In genomic region chr6:136129365-136129764, GRCh38 we compare ENCODE assay signal across 26 cellular contexts.
A peak's percentile ranks its signal among the peaks of the same experiment; 100 is the strongest.
DNase-seq lines count a peak whose midpoint lies in the region; ATAC-seq, FAIRE-seq and TF ChIP-seq lines count a peak whose summit lies in the region.
"Had no signal": no experiment of that assay in that cellular context is flagged by ENCODE, and none has a peak within 500 bp of the region (broad histone marks: within the 10 kb centered on the region; RNA-seq: fewer than 3 reads in every experiment).

No MANE protein-coding gene starts in this region.

- TF ChIP-seq POLR2A in A549 (IDR thresholded peaks at IDR 0.05; ENCODE audit: low read length) (no peak), gastroesophageal sphincter (IDR thresholded peaks at IDR 0.05) (no peak)

- ATAC-seq in A549 (no peak), esophagus mucosa (peak; percentile 13), left lobe of liver (peak; percentile 64), HG03457 (IDR thresholded peaks at IDR 0.05; ENCODE audit: unreplicated experiment) (no peak), gastroesophageal sphincter (no peak), HG03342 (IDR thresholded peaks at IDR 0.05; ENCODE audit: unreplicated experiment) (no peak)
- ATAC-seq: CD8-positive, alpha-beta T cell; WTC11 had no signal

- peak overlapping the region; percentile 23; the same call in 1 of the 3 replicates for H3K4me2 ChIP-seq in A549
- H3K4me2 ChIP-seq: SK-N-SH had no signal

- H3K36me3 ChIP-seq in gastroesophageal sphincter = no peaks in the 10 kb centered on the region
- H3K36me3 ChIP-seq: adrenal gland, colonic mucosa, spleen, tibial nerve had no signal

- DNase-seq in A549 (ENCODE audit: low read depth in 1 of 2, low spot score in 1 of 2) (no peak), NCI-H460 (ENCODE audit: extremely low read depth, low read depth) (peak; percentile 62), left lobe of liver (ENCODE audit: low spot score) (no peak), NCI-H1436 (lab: John Stamatoyannopoulos, UW) (no peak)
- DNase-seq: activated naive CD4-positive, alpha-beta T cell treated with anti-CD3 and anti-CD28 coated beads for 36 hours; CD8-positive, alpha-beta T cell; colonic mucosa; DMS 273 treated with DMSO at 0.1 percent for 48 hours; effector memory CD4-positive, alpha-beta T cell; foreskin fibroblast; naive B cell; NCI-H2029 treated with DMSO at 0.1 percent for 48 hours; NCI-H226; NCI-H774; nucleus accumbens; SK-N-SH; spleen had no signal

- CTCF ChIA-PET in A549 (lab: Yijun Ruan, JAX) = no interaction called here

- H3K27ac ChIP-seq in A549 = peak overlapping the region in 1 of 2 experiments; percentile 43; a peak in 3 of 6 replicates
- H3K27ac ChIP-seq in gastroesophageal sphincter = no peak overlapping the region
- H3K27ac ChIP-seq: colonic mucosa, RWPE1, spleen, tibial nerve had no signal

- H3K4me1 ChIP-seq in A549 (peaks cover 23% of the 10 kb centered on the region), gastroesophageal sphincter (peaks cover 0 to 14% (median 3%) of the 10 kb centered on the region in 3 donors)
- H3K4me1 ChIP-seq: colonic mucosa, spleen had no signal

- POLR2A ChIA-PET in A549 (lab: Yijun Ruan, JAX) = no interaction called here

- 7% methylated on average over 3 of the region's 3 CpGs for WGBS in A549 (ENCODE audit: missing lambda C conversion rate)
- WGBS in gastroesophageal sphincter (ENCODE audit: low coverage in 1 of 2), 2 donors = 69 to 90% methylated on average over 2 of the region's 3 CpGs

- TF ChIP-seq EP300 in A549 (IDR thresholded peaks at IDR 0.05) (no peak), gastroesophageal sphincter (IDR thresholded peaks at IDR 0.05) (no peak)

- TF ChIP-seq RAD21 in A549 (conservative IDR thresholded peaks at IDR 0.05 in 1 of 2, IDR thresholded peaks at IDR 0.05 in 1 of 2) = no peak

- H3K9me3 ChIP-seq in A549 = no peaks in the 10 kb centered on the region
- no peaks in the 10 kb centered on the region for H3K9me3 ChIP-seq in gastroesophageal sphincter
- H3K9me3 ChIP-seq: adrenal gland, colonic mucosa, SK-N-SH, tibial nerve had no signal

- H3K4me3 ChIP-seq in A549 (no peak overlapping the region), gastroesophageal sphincter (no peak overlapping the region)
- H3K4me3 ChIP-seq: adrenal gland, colonic mucosa, spleen, tibial nerve had no signal

- FAIRE-seq in A549 (lab: Jason Lieb, UNC) = no peak
- FAIRE-seq: H54 had no signal

- no peak for TF ChIP-seq CTCF in A549 (IDR thresholded peaks at IDR 0.05)
- TF ChIP-seq CTCF in gastroesophageal sphincter (IDR thresholded peaks at IDR 0.05) = no peak

- no peaks in the 10 kb centered on the region for H3K27me3 ChIP-seq in gastroesophageal sphincter
- H3K27me3 ChIP-seq: adrenal gland, colonic mucosa, spleen, tibial nerve had no signal

TF ChIP-seq in A549, 52 proteins besides CTCF, POLR2A, EP300 and RAD21:
- TF ChIP-seq SREBF2 (IDR thresholded peaks at IDR 0.05) (no peak), HOXB5 (CRISPR knock-in tag; IDR thresholded peaks at IDR 0.05) (no peak), CBX2 (IDR thresholded peaks at IDR 0.05; ENCODE audit: borderline replicate concordance, low read depth) (no peak), RARB (CRISPR knock-in tag; IDR thresholded peaks at IDR 0.05) (no peak), MAFK (IDR thresholded peaks at IDR 0.05; ENCODE audit: partially characterized antibody) (no peak), CHD2 (IDR thresholded peaks at IDR 0.05; ENCODE audit: low read length, partially characterized antibody) (no peak), CHD4 (IDR thresholded peaks at IDR 0.05; ENCODE audit: borderline replicate concordance) (no peak), RFX5 (IDR thresholded peaks at IDR 0.05) (no peak)

Comparison
In these comparisons a context has a peak if more than half of its experiments do, and no peak if none do; other contexts are left out.
1. ATAC-seq: peak in esophagus mucosa (single experiment) and left lobe of liver (single experiment); none in A549 (0 of 2), HG03457 (single experiment), gastroesophageal sphincter (single experiment) and HG03342 (single experiment).